1 cellular context compared by ENCODE assay signal in the genomic region with DNA sequence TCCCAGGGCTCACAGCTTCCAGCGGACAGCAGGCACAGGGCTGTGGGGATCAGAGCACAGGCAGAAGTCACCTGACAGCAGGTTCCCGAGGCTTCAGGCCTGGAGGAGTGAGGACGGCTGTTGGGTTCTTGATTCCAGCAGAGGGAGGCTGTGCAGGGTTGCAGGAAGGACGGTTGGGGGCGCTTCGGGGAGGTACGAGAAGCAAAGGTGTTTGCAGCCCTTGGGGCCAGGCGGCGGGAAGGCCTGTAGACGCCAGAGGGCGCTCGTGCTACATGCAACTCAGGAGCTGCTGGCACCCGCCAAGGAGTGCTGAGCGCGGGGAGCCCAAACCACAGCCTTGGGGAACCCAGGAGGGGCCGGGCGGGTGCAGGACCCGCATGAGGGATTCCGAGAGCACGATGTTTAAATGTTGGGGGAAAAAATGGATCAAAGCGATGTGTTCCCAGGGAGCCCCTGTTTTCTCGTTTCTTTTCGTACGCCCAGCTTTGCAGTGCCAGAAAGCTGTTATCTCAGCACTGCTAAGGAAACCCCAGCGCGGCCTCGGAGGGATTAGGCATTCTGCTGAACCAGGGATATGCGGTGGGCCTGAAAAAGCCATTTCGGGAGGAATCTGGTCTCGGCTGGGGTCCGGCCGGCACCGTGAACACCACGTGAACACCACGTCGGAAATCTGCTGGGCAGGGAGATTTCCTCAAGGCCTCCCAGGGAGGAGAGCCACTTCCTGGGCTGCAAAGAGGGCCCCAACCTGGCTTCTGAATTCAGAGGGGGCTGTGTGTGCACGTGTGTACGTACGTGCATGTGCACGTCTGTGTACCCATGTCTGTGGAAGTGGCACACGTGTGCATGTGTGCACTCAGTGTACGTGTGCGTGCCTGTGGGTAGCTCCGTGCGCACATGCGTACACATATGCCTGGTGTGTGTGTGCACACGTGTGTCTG.
A peak's percentile ranks its signal among the peaks of the same experiment; 100 is the strongest.
TF ChIP-seq lines count a peak whose summit lies in the region.

No MANE protein-coding gene starts in this region.

TF ChIP-seq in HepG2, 621 proteins besides CTCF, POLR2A, EP300 and RAD21 (continued from another document and continues in another):
- TF ChIP-seq, protein P1, sequence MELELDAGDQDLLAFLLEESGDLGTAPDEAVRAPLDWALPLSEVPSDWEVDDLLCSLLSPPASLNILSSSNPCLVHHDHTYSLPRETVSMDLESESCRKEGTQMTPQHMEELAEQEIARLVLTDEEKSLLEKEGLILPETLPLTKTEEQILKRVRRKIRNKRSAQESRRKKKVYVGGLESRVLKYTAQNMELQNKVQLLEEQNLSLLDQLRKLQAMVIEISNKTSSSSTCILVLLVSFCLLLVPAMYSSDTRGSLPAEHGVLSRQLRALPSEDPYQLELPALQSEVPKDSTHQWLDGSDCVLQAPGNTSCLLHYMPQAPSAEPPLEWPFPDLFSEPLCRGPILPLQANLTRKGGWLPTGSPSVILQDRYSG (CRISPR knock-in tag; IDR thresholded peaks at IDR 0.05) = no peak
- TF ChIP-seq ZNF850 (CRISPR knock-in tag; conservative IDR thresholded peaks at IDR 0.05) (no peak), GABPB1 (CRISPR knock-in tag; IDR thresholded peaks at IDR 0.05) (peak; percentile 55), TEAD3 (CRISPR knock-in tag; optimal IDR thresholded peaks at IDR 0.05; ENCODE audit: borderline replicate concordance) (peak; percentile 66), ZFX (CRISPR knock-in tag; IDR thresholded peaks at IDR 0.05; ENCODE audit: low read depth) (peak; percentile 59), ZC3H4 (CRISPR knock-in tag; IDR thresholded peaks at IDR 0.05; ENCODE audit: borderline replicate concordance) (no peak), ZSCAN12 (CRISPR knock-in tag; IDR thresholded peaks at IDR 0.05) (no peak), RARG (CRISPR knock-in tag; IDR thresholded peaks at IDR 0.05; ENCODE audit: low read depth) (no peak), EED (CRISPR knock-in tag; IDR thresholded peaks at IDR 0.05) (0 out of 2 replicates have a peak, but pooled peaks have one; percentile 43), CCDC6 (CRISPR knock-in tag; IDR thresholded peaks at IDR 0.05) (peak; percentile 78), ZNF761 (CRISPR knock-in tag; conservative IDR thresholded peaks at IDR 0.05) (0 out of 2 replicates have a peak, but pooled peaks have one; percentile 43), ZNF331 (CRISPR knock-in tag; IDR thresholded peaks at IDR 0.05) (peak; percentile 52; the same call in 1 of the 2 replicates), TBX3 (IDR thresholded peaks at IDR 0.05; ENCODE audit: borderline replicate concordance) (no peak), ZNF256 (CRISPR knock-in tag; conservative IDR thresholded peaks at IDR 0.05) (no peak), BRD4 (CRISPR knock-in tag; IDR thresholded peaks at IDR 0.05) (peak; percentile 71; the same call in 1 of the 2 replicates), SETDB1 (CRISPR knock-in tag; IDR thresholded peaks at IDR 0.05; ENCODE audit: borderline replicate concordance) (no peak), KLF16 (CRISPR knock-in tag; IDR thresholded peaks at IDR 0.05) (peak in 1 of 2 experiments; percentile 66; a peak in 1 of 4 replicates), THAP11 (CRISPR knock-in tag; IDR thresholded peaks at IDR 0.05) (peak; percentile 52), ZNF124 (CRISPR knock-in tag; IDR thresholded peaks at IDR 0.05) (0 out of 2 replicates have a peak, but pooled peaks have one; percentile 46), ETV5 (CRISPR knock-in tag; IDR thresholded peaks at IDR 0.05; ENCODE audit: borderline replicate concordance) (peak; percentile 35; the same call in 1 of the 2 replicates), ZNF230 (CRISPR knock-in tag; IDR thresholded peaks at IDR 0.05) (0 out of 2 replicates have a peak, but pooled peaks have one; percentile 50), HMGA1 (CRISPR knock-in tag; conservative IDR thresholded peaks at IDR 0.05) (no peak), SRF (IDR thresholded peaks at IDR 0.05; ENCODE audit: low read depth, low read length) (no peak), KDM2A (CRISPR knock-in tag; IDR thresholded peaks at IDR 0.05; ENCODE audit: borderline replicate concordance, low read depth) (peak; percentile 76; the same call in 1 of the 2 replicates), ZNF7 (CRISPR knock-in tag; IDR thresholded peaks at IDR 0.05) (no peak), ZNF567 (CRISPR knock-in tag; IDR thresholded peaks at IDR 0.05; ENCODE audit: borderline replicate concordance) (no peak), EHMT2 (IDR thresholded peaks at IDR 0.05; ENCODE audit: borderline replicate concordance, low read depth, low read length) (no peak), SMAD3 (CRISPR knock-in tag; IDR thresholded peaks at IDR 0.05) (peak; percentile 33; the same call in 1 of the 2 replicates), ZNF337 (CRISPR knock-in tag; IDR thresholded peaks at IDR 0.05; ENCODE audit: borderline replicate concordance, low read depth) (no peak), ZNF382 (CRISPR knock-in tag; IDR thresholded peaks at IDR 0.05; ENCODE audit: borderline replicate concordance) (no peak)
- TF ChIP-seq, protein P2, sequence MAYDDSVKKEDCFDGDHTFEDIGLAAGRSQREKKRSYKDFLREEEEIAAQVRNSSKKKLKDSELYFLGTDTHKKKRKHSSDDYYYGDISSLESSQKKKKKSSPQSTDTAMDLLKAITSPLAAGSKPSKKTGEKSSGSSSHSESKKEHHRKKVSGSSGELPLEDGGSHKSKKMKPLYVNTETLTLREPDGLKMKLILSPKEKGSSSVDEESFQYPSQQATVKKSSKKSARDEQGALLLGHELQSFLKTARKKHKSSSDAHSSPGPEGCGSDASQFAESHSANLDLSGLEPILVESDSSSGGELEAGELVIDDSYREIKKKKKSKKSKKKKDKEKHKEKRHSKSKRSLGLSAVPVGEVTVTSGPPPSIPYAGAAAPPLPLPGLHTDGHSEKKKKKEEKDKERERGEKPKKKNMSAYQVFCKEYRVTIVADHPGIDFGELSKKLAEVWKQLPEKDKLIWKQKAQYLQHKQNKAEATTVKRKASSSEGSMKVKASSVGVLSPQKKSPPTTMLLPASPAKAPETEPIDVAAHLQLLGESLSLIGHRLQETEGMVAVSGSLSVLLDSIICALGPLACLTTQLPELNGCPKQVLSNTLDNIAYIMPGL (CRISPR knock-in tag; IDR thresholded peaks at IDR 0.05; ENCODE audit: borderline replicate concordance in 1 of 2, low read depth in 1 of 2) = peak; percentile 89 to 94
- TF ChIP-seq, protein P3, sequence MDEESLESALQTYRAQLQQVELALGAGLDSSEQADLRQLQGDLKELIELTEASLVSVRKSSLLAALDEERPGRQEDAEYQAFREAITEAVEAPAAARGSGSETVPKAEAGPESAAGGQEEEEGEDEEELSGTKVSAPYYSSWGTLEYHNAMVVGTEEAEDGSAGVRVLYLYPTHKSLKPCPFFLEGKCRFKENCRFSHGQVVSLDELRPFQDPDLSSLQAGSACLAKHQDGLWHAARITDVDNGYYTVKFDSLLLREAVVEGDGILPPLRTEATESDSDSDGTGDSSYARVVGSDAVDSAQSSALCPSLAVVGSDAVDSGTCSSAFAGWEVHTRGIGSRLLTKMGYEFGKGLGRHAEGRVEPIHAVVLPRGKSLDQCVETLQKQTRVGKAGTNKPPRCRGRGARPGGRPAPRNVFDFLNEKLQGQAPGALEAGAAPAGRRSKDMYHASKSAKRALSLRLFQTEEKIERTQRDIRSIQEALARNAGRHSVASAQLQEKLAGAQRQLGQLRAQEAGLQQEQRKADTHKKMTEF (CRISPR knock-in tag; IDR thresholded peaks at IDR 0.05) = peak; percentile 44; the same call in 1 of the 2 replicates
- TF ChIP-seq, protein P4, sequence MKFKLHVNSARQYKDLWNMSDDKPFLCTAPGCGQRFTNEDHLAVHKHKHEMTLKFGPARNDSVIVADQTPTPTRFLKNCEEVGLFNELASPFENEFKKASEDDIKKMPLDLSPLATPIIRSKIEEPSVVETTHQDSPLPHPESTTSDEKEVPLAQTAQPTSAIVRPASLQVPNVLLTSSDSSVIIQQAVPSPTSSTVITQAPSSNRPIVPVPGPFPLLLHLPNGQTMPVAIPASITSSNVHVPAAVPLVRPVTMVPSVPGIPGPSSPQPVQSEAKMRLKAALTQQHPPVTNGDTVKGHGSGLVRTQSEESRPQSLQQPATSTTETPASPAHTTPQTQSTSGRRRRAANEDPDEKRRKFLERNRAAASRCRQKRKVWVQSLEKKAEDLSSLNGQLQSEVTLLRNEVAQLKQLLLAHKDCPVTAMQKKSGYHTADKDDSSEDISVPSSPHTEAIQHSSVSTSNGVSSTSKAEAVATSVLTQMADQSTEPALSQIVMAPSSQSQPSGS (CRISPR knock-in tag; IDR thresholded peaks at IDR 0.05) = peak; percentile 55; the same call in 1 of the 2 replicates
- TF ChIP-seq, protein P5, sequence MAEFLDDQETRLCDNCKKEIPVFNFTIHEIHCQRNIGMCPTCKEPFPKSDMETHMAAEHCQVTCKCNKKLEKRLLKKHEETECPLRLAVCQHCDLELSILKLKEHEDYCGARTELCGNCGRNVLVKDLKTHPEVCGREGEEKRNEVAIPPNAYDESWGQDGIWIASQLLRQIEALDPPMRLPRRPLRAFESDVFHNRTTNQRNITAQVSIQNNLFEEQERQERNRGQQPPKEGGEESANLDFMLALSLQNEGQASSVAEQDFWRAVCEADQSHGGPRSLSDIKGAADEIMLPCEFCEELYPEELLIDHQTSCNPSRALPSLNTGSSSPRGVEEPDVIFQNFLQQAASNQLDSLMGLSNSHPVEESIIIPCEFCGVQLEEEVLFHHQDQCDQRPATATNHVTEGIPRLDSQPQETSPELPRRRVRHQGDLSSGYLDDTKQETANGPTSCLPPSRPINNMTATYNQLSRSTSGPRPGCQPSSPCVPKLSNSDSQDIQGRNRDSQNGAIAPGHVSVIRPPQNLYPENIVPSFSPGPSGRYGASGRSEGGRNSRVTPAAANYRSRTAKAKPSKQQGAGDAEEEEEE (CRISPR knock-in tag; IDR thresholded peaks at IDR 0.05; ENCODE audit: borderline replicate concordance) = no peak
- TF ChIP-seq, protein P6, sequence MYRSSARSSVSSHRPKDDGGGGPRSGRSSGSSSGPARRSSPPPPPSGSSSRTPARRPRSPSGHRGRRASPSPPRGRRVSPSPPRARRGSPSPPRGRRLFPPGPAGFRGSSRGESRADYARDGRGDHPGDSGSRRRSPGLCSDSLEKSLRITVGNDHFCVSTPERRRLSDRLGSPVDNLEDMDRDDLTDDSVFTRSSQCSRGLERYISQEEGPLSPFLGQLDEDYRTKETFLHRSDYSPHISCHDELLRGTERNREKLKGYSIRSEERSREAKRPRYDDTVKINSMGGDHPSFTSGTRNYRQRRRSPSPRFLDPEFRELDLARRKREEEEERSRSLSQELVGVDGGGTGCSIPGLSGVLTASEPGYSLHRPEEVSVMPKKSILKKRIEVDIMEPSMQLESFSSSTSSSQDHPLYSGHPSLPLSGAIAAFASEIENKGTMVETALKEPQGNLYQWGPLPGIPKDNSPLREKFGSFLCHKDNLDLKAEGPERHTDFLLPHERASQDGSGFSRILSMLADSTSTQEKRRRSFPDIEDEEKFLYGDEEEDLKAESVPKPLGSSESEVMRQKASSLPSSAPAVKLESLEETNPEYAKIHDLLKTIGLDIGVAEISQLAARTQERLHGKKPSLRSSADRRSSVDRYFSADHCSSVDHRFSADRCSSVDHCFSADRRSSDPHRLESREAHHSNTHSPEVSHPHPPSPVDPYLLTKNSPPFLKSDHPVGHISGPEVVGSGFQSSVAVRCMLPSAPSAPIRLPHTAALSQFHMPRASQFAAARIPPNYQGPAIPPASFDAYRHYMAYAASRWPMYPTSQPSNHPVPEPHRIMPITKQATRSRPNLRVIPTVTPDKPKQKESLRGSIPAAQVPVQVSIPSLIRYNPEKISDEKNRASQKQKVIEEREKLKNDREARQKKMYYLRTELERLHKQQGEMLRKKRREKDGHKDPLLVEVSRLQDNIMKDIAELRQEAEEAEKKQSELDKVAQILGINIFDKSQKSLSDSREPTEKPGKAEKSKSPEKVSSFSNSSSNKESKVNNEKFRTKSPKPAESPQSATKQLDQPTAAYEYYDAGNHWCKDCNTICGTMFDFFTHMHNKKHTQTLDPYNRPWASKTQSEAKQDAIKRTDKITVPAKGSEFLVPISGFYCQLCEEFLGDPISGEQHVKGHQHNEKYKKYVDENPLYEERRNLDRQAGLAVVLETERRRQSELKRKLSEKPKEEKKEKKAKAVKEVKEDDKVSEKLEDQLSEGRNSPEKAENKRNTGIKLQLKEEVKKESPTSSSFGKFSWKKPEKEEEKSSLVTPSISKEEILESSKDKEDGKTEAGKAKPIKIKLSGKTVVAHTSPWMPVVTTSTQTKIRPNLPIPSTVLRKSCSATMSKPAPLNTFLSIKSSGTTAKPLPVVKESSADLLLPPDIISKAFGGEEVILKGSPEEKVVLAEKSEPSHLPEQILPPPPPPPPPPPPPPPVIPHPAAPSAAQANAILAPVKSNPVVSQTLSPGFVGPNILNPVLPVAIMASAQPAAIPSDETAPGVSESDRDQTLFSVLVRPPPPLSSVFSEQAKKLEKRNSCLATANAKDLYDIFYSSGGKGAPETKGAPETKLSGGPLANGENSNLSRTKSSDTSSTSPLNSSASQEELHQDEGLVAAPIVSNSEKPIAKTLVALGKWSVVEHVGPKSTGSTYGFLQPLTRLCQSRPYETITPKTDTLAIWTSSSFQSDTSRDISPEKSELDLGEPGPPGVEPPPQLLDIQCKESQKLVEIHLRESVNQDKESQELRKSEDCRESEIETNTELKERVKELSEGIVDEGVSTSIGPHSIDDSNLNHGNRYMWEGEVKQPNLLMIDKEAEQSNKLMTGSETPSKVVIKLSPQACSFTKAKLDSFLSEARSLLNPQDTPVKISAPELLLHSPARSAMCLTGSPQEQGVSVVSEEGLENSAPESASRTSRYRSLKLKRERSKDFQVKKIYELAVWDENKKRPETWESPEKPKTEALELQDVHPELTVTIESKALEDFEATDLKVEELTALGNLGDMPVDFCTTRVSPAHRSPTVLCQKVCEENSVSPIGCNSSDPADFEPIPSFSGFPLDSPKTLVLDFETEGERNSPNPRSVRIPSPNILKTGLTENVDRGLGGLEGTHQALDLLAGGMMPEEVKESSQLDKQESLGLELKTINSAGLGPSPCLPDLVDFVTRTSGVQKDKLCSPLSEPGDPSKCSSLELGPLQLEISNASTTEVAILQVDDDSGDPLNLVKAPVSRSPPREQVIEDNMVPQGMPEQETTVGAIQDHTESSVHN (CRISPR knock-in tag; IDR thresholded peaks at IDR 0.05) = no peak
- TF ChIP-seq, protein P7, sequence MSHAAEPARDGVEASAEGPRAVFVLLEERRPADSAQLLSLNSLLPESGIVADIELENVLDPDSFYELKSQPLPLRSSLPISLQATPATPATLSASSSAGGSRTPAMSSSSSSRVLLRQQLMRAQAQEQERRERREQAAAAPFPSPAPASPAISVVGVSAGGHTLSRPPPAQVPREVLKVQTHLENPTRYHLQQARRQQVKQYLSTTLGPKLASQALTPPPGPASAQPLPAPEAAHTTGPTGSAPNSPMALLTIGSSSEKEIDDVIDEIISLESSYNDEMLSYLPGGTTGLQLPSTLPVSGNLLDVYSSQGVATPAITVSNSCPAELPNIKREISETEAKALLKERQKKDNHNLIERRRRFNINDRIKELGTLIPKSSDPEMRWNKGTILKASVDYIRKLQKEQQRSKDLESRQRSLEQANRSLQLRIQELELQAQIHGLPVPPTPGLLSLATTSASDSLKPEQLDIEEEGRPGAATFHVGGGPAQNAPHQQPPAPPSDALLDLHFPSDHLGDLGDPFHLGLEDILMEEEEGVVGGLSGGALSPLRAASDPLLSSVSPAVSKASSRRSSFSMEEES (CRISPR knock-in tag; IDR thresholded peaks at IDR 0.05) = no peak
